Comparison of ENCODE assay signal across 9 cellular contexts in genomic region chr9:37964740-37965081, GRCh38.
A peak's percentile ranks its signal among the peaks of the same experiment; 100 is the strongest.
DNase-seq lines count a peak whose midpoint lies in the region; ATAC-seq and TF ChIP-seq lines count a peak whose summit lies in the region.
"Had no signal": no experiment of that assay in that cellular context is flagged by ENCODE, and none has a peak within 500 bp of the region (broad histone marks: within the 10 kb centered on the region; RNA-seq: fewer than 3 reads in every experiment).

No MANE protein-coding gene starts in this region.

- TF ChIP-seq CTCF in colonic mucosa (IDR thresholded peaks at IDR 0.05) (no peak), tibial nerve (IDR thresholded peaks at IDR 0.05) (no peak)

- no peaks in the 10 kb centered on the region for H3K27me3 ChIP-seq in colonic mucosa
- no peaks in the 10 kb centered on the region for H3K27me3 ChIP-seq in mucosa of stomach (ENCODE audit: control insufficient read depth, insufficient read depth, low read length)
- no peaks in the 10 kb centered on the region for H3K27me3 ChIP-seq in tibial nerve

- no peaks in the 10 kb centered on the region for H3K36me3 ChIP-seq in colonic mucosa
- no peaks in the 10 kb centered on the region for H3K36me3 ChIP-seq in mucosa of stomach (ENCODE audit: control insufficient read depth, insufficient read depth, low read length)
- H3K36me3 ChIP-seq in tibial nerve = no peaks in the 10 kb centered on the region

- ATAC-seq in GM21529 (IDR thresholded peaks at IDR 0.05; ENCODE audit: unreplicated experiment) = no peak
- no peak for ATAC-seq in GM18519 (IDR thresholded peaks at IDR 0.05; ENCODE audit: low FRiP score, unreplicated experiment)

- H3K4me3 ChIP-seq in colonic mucosa (no peak overlapping the region), mucosa of stomach (ENCODE audit: low read length) (no peak overlapping the region), tibial nerve (no peak overlapping the region)

- peak; percentile 10 for DNase-seq in activated CD4-positive, alpha-beta T cell treated with anti-CD3 and anti-CD28 coated beads for 48 hours
- DNase-seq in activated CD4-positive, alpha-beta T cell treated with anti-CD3 and anti-CD28 coated beads, Interleukin-2, amount 50 U/mL, for 1 hour = no peak
- no peak for DNase-seq in colonic mucosa
- DNase-seq in tibial nerve (ENCODE audit: low spot score in 2 of 2) = no peak
- DNase-seq in KG1 (lab: John Stamatoyannopoulos, UW) = no peak
- DNase-seq: ACHN had no signal

- TF ChIP-seq EP300 in tibial nerve (IDR thresholded peaks at IDR 0.05) = no peak

- WGBS in tibial nerve, 2 donors = 88 to 96% methylated on average over 5 of the region's 5 CpGs

- H3K27ac ChIP-seq in colonic mucosa (peak overlapping the region; percentile 85), tibial nerve (peak overlapping the region in 3 of 4 donors; percentile 53 to 77 (median 72))

- no peak for TF ChIP-seq POLR2A in tibial nerve (IDR thresholded peaks at IDR 0.05)

- H3K4me1 ChIP-seq in colonic mucosa (peaks cover 31% of the 10 kb centered on the region), mucosa of stomach (ENCODE audit: control insufficient read depth, insufficient read depth, low read length) (peaks cover 68% of the 10 kb centered on the region), tibial nerve (peaks cover 0 to 35% (median 11%) of the 10 kb centered on the region in 4 donors)

- intact Hi-C loops in colonic mucosa (cut with DNase I) = loop anchor here (5.0 kb wide), 1 partner anchor 103 kb away; the partner anchor contains the start of gene SHB

- H3K9me3 ChIP-seq in colonic mucosa (no peaks in the 10 kb centered on the region), mucosa of stomach (ENCODE audit: control insufficient read depth, low read length) (no peaks in the 10 kb centered on the region), tibial nerve (no peaks in the 10 kb centered on the region)

- H3K9ac ChIP-seq in colonic mucosa (ENCODE audit: low read depth in 2 of 2, low read length in 2 of 2) (peak overlapping the region in 1 of 2 donors; percentile 70), mucosa of stomach (ENCODE audit: low read length) (peak overlapping the region; percentile 52)
